ENCODE assay signal across 13 cellular contexts in the genomic region with DNA sequence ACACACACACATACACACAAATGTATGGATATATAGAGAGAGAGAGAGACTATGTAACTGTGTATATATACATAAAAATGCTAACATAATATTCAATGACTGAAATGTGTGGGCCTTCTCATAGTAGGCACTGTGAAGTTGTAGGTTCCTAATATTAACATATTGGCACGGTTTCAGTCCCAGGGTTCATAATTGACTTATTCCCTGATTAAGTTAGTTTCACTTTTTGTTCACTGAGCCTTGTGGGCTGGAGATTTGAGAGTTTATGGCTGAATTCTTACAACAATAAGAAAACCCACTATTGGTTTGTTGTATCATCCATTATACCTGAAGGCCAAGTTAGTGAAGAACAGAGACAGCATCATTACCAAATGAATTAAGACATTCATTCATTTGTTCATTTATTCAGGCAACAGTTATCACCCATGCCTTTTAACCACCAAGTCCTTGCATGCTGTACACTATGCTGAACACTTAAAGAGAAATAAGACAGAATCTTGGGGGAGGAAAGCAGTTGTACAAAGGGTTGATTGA.
DNase-seq lines count a peak whose midpoint lies in the region; ATAC-seq lines count a peak whose summit lies in the region.
"Had no signal": no experiment of that assay in that cellular context is flagged by ENCODE, and none has a peak within 500 bp of the region (broad histone marks: within the 10 kb centered on the region; RNA-seq: fewer than 3 reads in every experiment).

No MANE protein-coding gene starts in this region.

- H3K27me3 Mint-ChIP-seq in activated naive CD8-positive, alpha-beta T cell treated with anti-CD3 and anti-CD28 coated beads, Interleukin-2, amount 10 ng/mL, durations not matched to agents 7 days and 5 days, result peaks cover 7% of the 10 kb centered on the region
- H3K27me3 Mint-ChIP-seq in activated naive CD8-positive, alpha-beta T cell treated with anti-CD3 and anti-CD28 coated beads for 36 hours, result peaks cover 5% of the 10 kb centered on the region
- peaks cover 18 to 21% of the 10 kb centered on the region in 2 donors for H3K27me3 Mint-ChIP-seq in effector memory CD8-positive, alpha-beta T cell

- POLR2A ChIA-PET in activated naive CD8-positive, alpha-beta T cell treated with anti-CD3 and anti-CD28 coated beads, Interleukin-2, amount 10 ng/mL, durations not matched to agents 7 days and 5 days (lab: Charles Lee), result no interaction called here

- H3K9me2 ChIP-seq in Karpas-422 (replicated peaks; ENCODE audit: insufficient read depth, low read length), result no peaks in the 10 kb centered on the region

- H3K36me3 ChIP-seq in Karpas-422 (ENCODE audit: insufficient read depth, low read length), result no peaks in the 10 kb centered on the region
- H3K36me3 ChIP-seq: neutrophil had no signal

- DNase-seq in activated naive CD8-positive, alpha-beta T cell treated with anti-CD3 and anti-CD28 coated beads, Interleukin-2, amount 10 ng/mL, durations not matched to agents 7 days and 5 days, result no peak
- DNase-seq in activated naive CD8-positive, alpha-beta T cell treated with anti-CD3 and anti-CD28 coated beads for 36 hours, result no peak
- no peak for DNase-seq in effector memory CD8-positive, alpha-beta T cell
- DNase-seq in Karpas-422, result no peak
- DNase-seq in kidney tubule cell (ENCODE audit: low spot score), result no peak
- no peak for DNase-seq in NCI-H1092 treated with DMSO at 0.1 percent for 48 hours (lab: John Stamatoyannopoulos, UW)
- DNase-seq: activated naive CD4-positive, alpha-beta T cell treated with anti-CD3 and anti-CD28 coated beads, Interleukin-2, amount 50 U/mL, for 16 hours; NCI-H1436 treated with DMSO at 0.1 percent for 48 hours; PC-3; stimulated activated CD4-positive, alpha-beta T cell treated with anti-CD3 and anti-CD28 coated beads, Interleukin-4, amount 100 ng/mL, for 1 hour had no signal

- H3K9me3 ChIP-seq in Karpas-422 (ENCODE audit: low read length), result no peaks in the 10 kb centered on the region
- H3K9me3 ChIP-seq: neutrophil had no signal

- H3K4me1 Mint-ChIP-seq in activated naive CD8-positive, alpha-beta T cell treated with anti-CD3 and anti-CD28 coated beads, Interleukin-2, amount 10 ng/mL, durations not matched to agents 7 days and 5 days, result peaks cover 11% of the 10 kb centered on the region
- peaks cover 20% of the 10 kb centered on the region for H3K4me1 Mint-ChIP-seq in activated naive CD8-positive, alpha-beta T cell treated with anti-CD3 and anti-CD28 coated beads for 36 hours
- H3K4me1 Mint-ChIP-seq in effector memory CD8-positive, alpha-beta T cell (ENCODE audit: low read depth in 2 of 2), result peaks cover 10 to 12% of the 10 kb centered on the region in 2 donors

- H3K79me2 ChIP-seq in Karpas-422 (ENCODE audit: low read length), result no peaks in the 10 kb centered on the region

- H3K9me3 Mint-ChIP-seq in activated naive CD8-positive, alpha-beta T cell treated with anti-CD3 and anti-CD28 coated beads, Interleukin-2, amount 10 ng/mL, durations not matched to agents 7 days and 5 days, result peaks cover 3% of the 10 kb centered on the region
- H3K9me3 Mint-ChIP-seq in activated naive CD8-positive, alpha-beta T cell treated with anti-CD3 and anti-CD28 coated beads for 36 hours, result no peaks in the 10 kb centered on the region
- H3K9me3 Mint-ChIP-seq in effector memory CD8-positive, alpha-beta T cell, result no peaks in the 10 kb centered on the region

- ATAC-seq in activated naive CD8-positive, alpha-beta T cell treated with anti-CD3 and anti-CD28 coated beads, Interleukin-2, amount 10 ng/mL, durations not matched to agents 7 days and 5 days (ENCODE audit: low read depth), result no peak
- peak; percentile 22 for ATAC-seq in HG03139 (IDR thresholded peaks at IDR 0.05; ENCODE audit: unreplicated experiment)
- ATAC-seq in effector memory CD8-positive, alpha-beta T cell (replicated peaks), result no peak
- ATAC-seq: PC-3 had no signal

- no peak overlapping the region for H3K4me2 ChIP-seq in Karpas-422 (ENCODE audit: low read depth, low read length, poor library complexity, severe bottlenecking)

- no peaks in the 10 kb centered on the region for H4K20me1 ChIP-seq in Karpas-422 (ENCODE audit: insufficient read depth, low read depth, low read length)

- H3K4me3 Mint-ChIP-seq in activated naive CD8-positive, alpha-beta T cell treated with anti-CD3 and anti-CD28 coated beads, Interleukin-2, amount 10 ng/mL, durations not matched to agents 7 days and 5 days, result peak overlapping the region; percentile 31
- no peak overlapping the region for H3K4me3 Mint-ChIP-seq in activated naive CD8-positive, alpha-beta T cell treated with anti-CD3 and anti-CD28 coated beads for 36 hours
- peak overlapping the region; percentile 28 to 41 for H3K4me3 Mint-ChIP-seq in effector memory CD8-positive, alpha-beta T cell

- H3K27ac ChIP-seq in temporal lobe (ENCODE audit: low read depth, low read length) (peak overlapping the region; percentile 90), Karpas-422 (ENCODE audit: low read length) (no peak overlapping the region)
- H3K27ac ChIP-seq: neutrophil had no signal

- no peak overlapping the region for H3K9ac ChIP-seq in Karpas-422 (ENCODE audit: low read length)

- no peaks in the 10 kb centered on the region for H3K36me3 Mint-ChIP-seq in activated naive CD8-positive, alpha-beta T cell treated with anti-CD3 and anti-CD28 coated beads, Interleukin-2, amount 10 ng/mL, durations not matched to agents 7 days and 5 days
- H3K36me3 Mint-ChIP-seq in activated naive CD8-positive, alpha-beta T cell treated with anti-CD3 and anti-CD28 coated beads for 36 hours, result no peaks in the 10 kb centered on the region
- H3K36me3 Mint-ChIP-seq in effector memory CD8-positive, alpha-beta T cell (ENCODE audit: insufficient read depth), result no peaks in the 10 kb centered on the region

- H3K4me3 ChIP-seq in Karpas-422 (ENCODE audit: low read length), result no peak overlapping the region

- no peak overlapping the region for H3K27ac Mint-ChIP-seq in activated naive CD8-positive, alpha-beta T cell treated with anti-CD3 and anti-CD28 coated beads, Interleukin-2, amount 10 ng/mL, durations not matched to agents 7 days and 5 days
- H3K27ac Mint-ChIP-seq in activated naive CD8-positive, alpha-beta T cell treated with anti-CD3 and anti-CD28 coated beads for 36 hours, result no peak overlapping the region
- H3K27ac Mint-ChIP-seq in effector memory CD8-positive, alpha-beta T cell, result no peak overlapping the region

- H3K4me1 ChIP-seq in Karpas-422 (ENCODE audit: low read length), result no peaks in the 10 kb centered on the region

- no peaks in the 10 kb centered on the region for H3K27me3 ChIP-seq in Karpas-422 (ENCODE audit: low read length)
- H3K27me3 ChIP-seq: neutrophil had no signal

- H2AFZ ChIP-seq in Karpas-422 (ENCODE audit: low read length), result no peak overlapping the region
